1 cellular context compared by ENCODE assay signal in genomic region chr5:150781706-150782614, GRCh38.
TF ChIP-seq lines count a peak whose summit lies in the region.

No MANE protein-coding gene starts in this region.

TF ChIP-seq in HepG2, 621 proteins besides CTCF, POLR2A, EP300 and RAD21 (continued from another document and continues in another):
- TF ChIP-seq ZNF792 (CRISPR knock-in tag; IDR thresholded peaks at IDR 0.05) (no peak), KDM4B (CRISPR knock-in tag; IDR thresholded peaks at IDR 0.05) (no peak), ZNF484 (CRISPR knock-in tag; IDR thresholded peaks at IDR 0.05; ENCODE audit: borderline replicate concordance, low read depth) (no peak), CREB1 (IDR thresholded peaks at IDR 0.05) (no peak), CREB1 (CRISPR knock-in tag; IDR thresholded peaks at IDR 0.05) (peak; percentile 55; the same call in 1 of the 2 replicates), SNAPC4 (CRISPR knock-in tag; IDR thresholded peaks at IDR 0.05) (no peak), ZBED4 (CRISPR knock-in tag; IDR thresholded peaks at IDR 0.05; ENCODE audit: borderline replicate concordance) (no peak; the same call in 1 of the 2 replicates), CEBPB (IDR thresholded peaks at IDR 0.05; ENCODE audit: borderline replicate concordance, low read depth, low read length) (no peak), KDM6A (CRISPR knock-in tag; IDR thresholded peaks at IDR 0.05; ENCODE audit: low read depth) (0 out of 2 replicates have a peak, but pooled peaks have one; percentile 46), ZNF781 (CRISPR knock-in tag; IDR thresholded peaks at IDR 0.05; ENCODE audit: borderline replicate concordance, not compliant biosample characterization) (no peak), HNF4G (IDR thresholded peaks at IDR 0.05; ENCODE audit: borderline replicate concordance, low read depth, low read length) (peak; percentile 68), HNF4G (CRISPR knock-in tag; IDR thresholded peaks at IDR 0.05; ENCODE audit: borderline replicate concordance, low read depth) (no peak), NR2F1 (CRISPR knock-in tag; IDR thresholded peaks at IDR 0.05) (no peak), ZNF501 (CRISPR knock-in tag; IDR thresholded peaks at IDR 0.05) (peak; percentile 77), ZBTB20 (CRISPR knock-in tag; IDR thresholded peaks at IDR 0.05; ENCODE audit: borderline replicate concordance, low read depth) (peak; percentile 55; the same call in 1 of the 2 replicates), TBP (CRISPR knock-in tag; IDR thresholded peaks at IDR 0.05) (no peak), RARG (CRISPR knock-in tag; IDR thresholded peaks at IDR 0.05; ENCODE audit: low read depth) (no peak), MAFG (CRISPR knock-in tag; IDR thresholded peaks at IDR 0.05) (no peak), ZFY (CRISPR knock-in tag; IDR thresholded peaks at IDR 0.05) (no peak), SSRP1 (CRISPR knock-in tag; IDR thresholded peaks at IDR 0.05) (no peak; the same call in 1 of the 2 replicates), ZNF703 (CRISPR knock-in tag; IDR thresholded peaks at IDR 0.05; ENCODE audit: borderline replicate concordance) (no peak), ATRX (CRISPR knock-in tag; IDR thresholded peaks at IDR 0.05; ENCODE audit: borderline replicate concordance) (no peak), NFKBIZ (CRISPR knock-in tag; IDR thresholded peaks at IDR 0.05) (no peak), ZNF574 (CRISPR knock-in tag; IDR thresholded peaks at IDR 0.05) (no peak), HCFC1 (IDR thresholded peaks at IDR 0.05; ENCODE audit: low read depth, low read length) (no peak), ZNF605 (CRISPR knock-in tag; IDR thresholded peaks at IDR 0.05) (0 out of 2 replicates have a peak, but pooled peaks have one; percentile 41), TCF12 (IDR thresholded peaks at IDR 0.05) (no peak), TCF12 (CRISPR knock-in tag; IDR thresholded peaks at IDR 0.05) (0 out of 2 replicates have a peak, but pooled peaks have one; percentile 61)
- TF ChIP-seq, protein P1, sequence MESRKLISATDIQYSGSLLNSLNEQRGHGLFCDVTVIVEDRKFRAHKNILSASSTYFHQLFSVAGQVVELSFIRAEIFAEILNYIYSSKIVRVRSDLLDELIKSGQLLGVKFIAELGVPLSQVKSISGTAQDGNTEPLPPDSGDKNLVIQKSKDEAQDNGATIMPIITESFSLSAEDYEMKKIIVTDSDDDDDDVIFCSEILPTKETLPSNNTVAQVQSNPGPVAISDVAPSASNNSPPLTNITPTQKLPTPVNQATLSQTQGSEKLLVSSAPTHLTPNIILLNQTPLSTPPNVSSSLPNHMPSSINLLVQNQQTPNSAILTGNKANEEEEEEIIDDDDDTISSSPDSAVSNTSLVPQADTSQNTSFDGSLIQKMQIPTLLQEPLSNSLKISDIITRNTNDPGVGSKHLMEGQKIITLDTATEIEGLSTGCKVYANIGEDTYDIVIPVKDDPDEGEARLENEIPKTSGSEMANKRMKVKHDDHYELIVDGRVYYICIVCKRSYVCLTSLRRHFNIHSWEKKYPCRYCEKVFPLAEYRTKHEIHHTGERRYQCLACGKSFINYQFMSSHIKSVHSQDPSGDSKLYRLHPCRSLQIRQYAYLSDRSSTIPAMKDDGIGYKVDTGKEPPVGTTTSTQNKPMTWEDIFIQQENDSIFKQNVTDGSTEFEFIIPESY (CRISPR knock-in tag; IDR thresholded peaks at IDR 0.05): no peak; the same call in 1 of the 2 replicates
- TF ChIP-seq, protein P2, sequence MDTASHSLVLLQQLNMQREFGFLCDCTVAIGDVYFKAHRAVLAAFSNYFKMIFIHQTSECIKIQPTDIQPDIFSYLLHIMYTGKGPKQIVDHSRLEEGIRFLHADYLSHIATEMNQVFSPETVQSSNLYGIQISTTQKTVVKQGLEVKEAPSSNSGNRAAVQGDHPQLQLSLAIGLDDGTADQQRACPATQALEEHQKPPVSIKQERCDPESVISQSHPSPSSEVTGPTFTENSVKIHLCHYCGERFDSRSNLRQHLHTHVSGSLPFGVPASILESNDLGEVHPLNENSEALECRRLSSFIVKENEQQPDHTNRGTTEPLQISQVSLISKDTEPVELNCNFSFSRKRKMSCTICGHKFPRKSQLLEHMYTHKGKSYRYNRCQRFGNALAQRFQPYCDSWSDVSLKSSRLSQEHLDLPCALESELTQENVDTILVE (CRISPR knock-in tag; IDR thresholded peaks at IDR 0.05): no peak
- TF ChIP-seq, protein P3, sequence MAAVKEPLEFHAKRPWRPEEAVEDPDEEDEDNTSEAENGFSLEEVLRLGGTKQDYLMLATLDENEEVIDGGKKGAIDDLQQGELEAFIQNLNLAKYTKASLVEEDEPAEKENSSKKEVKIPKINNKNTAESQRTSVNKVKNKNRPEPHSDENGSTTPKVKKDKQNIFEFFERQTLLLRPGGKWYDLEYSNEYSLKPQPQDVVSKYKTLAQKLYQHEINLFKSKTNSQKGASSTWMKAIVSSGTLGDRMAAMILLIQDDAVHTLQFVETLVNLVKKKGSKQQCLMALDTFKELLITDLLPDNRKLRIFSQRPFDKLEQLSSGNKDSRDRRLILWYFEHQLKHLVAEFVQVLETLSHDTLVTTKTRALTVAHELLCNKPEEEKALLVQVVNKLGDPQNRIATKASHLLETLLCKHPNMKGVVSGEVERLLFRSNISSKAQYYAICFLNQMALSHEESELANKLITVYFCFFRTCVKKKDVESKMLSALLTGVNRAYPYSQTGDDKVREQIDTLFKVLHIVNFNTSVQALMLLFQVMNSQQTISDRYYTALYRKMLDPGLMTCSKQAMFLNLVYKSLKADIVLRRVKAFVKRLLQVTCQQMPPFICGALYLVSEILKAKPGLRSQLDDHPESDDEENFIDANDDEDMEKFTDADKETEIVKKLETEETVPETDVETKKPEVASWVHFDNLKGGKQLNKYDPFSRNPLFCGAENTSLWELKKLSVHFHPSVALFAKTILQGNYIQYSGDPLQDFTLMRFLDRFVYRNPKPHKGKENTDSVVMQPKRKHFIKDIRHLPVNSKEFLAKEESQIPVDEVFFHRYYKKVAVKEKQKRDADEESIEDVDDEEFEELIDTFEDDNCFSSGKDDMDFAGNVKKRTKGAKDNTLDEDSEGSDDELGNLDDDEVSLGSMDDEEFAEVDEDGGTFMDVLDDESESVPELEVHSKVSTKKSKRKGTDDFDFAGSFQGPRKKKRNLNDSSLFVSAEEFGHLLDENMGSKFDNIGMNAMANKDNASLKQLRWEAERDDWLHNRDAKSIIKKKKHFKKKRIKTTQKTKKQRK (IDR thresholded peaks at IDR 0.05; ENCODE audit: low read length): no peak
- TF ChIP-seq, protein P4, sequence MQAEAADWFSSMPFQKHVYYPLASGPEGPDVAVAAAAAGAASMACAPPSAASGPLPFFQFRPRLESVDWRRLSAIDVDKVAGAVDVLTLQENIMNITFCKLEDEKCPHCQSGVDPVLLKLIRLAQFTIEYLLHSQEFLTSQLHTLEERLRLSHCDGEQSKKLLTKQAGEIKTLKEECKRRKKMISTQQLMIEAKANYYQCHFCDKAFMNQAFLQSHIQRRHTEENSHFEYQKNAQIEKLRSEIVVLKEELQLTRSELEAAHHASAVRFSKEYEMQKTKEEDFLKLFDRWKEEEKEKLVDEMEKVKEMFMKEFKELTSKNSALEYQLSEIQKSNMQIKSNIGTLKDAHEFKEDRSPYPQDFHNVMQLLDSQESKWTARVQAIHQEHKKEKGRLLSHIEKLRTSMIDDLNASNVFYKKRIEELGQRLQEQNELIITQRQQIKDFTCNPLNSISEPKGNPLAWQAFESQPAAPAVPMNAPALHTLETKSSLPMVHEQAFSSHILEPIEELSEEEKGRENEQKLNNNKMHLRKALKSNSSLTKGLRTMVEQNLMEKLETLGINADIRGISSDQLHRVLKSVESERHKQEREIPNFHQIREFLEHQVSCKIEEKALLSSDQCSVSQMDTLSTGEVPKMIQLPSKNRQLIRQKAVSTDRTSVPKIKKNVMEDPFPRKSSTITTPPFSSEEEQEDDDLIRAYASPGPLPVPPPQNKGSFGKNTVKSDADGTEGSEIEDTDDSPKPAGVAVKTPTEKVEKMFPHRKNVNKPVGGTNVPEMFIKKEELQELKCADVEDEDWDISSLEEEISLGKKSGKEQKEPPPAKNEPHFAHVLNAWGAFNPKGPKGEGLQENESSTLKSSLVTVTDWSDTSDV (CRISPR knock-in tag; IDR thresholded peaks at IDR 0.05): no peak
